ENCODE assay signal across 8 cellular contexts in genomic region chr5:134525687-134526482, GRCh38. TPM values are rescaled to one million over a fixed set of nuclear protein-coding genes. Genes with fewer than 3 reads are reported as not detected.
DNase-seq lines count a peak whose midpoint lies in the region; ATAC-seq and TF ChIP-seq lines count a peak whose summit lies in the region.

No MANE protein-coding gene starts in this region.

- peak overlapping the region; percentile 91 to 94 for H3K27ac ChIP-seq in left lung

- H3K9me3 ChIP-seq in left lung = no peaks in the 10 kb centered on the region

- H3K4me1 ChIP-seq in left lung = peaks cover 22 to 43% of the 10 kb centered on the region in 2 donors

- H3K4me3 ChIP-seq in left lung = peak overlapping the region; percentile 76 to 98

- intact Hi-C loops in left lung (cut with DNase I) = loop anchor here in 1 of 2 donors (10.0 kb wide), 1 partner anchor 111 kb away; the partner anchor contains the start of gene CDKN2AIPNL

- ATAC-seq in HG02840 (IDR thresholded peaks at IDR 0.05; ENCODE audit: low FRiP score, unreplicated experiment) (peak; percentile 7), left lung (peak; percentile 4)

- H3K36me3 ChIP-seq in left lung = no peaks in the 10 kb centered on the region

- TF ChIP-seq CTCF in left lung (IDR thresholded peaks at IDR 0.05) = no peak

- DNase-seq in ELF-1 (ENCODE audit: low read depth, low spot score) = peak; percentile 77
- peak; percentile 46 for DNase-seq in NCI-H460 (ENCODE audit: extremely low read depth, low read depth)
- DNase-seq in activated CD4-positive, alpha-beta T cell treated with anti-CD3 and anti-CD28 coated beads, Interleukin-2, amount 50 U/mL, for 24 hours (ENCODE audit: low read depth in 1 of 2, low spot score in 1 of 2) = peak; percentile 25 to 39
- peak; percentile 65 to 84 for DNase-seq in dermis microvascular lymphatic vessel endothelial cell (ENCODE audit: low read depth in 2 of 2)
- peak; percentile 75 to 87 for DNase-seq in left lung
- DNase-seq in stimulated activated CD4-positive, alpha-beta T cell treated with anti-CD3 and anti-CD28 coated beads, Interleukin-2, amount 100 ng/mL, for 48 hours = peak; percentile 42 to 45
- DNase-seq in GM19240 (ENCODE audit: insufficient read length, low spot score) = no peak

- H3K27me3 ChIP-seq in left lung = no peaks in the 10 kb centered on the region

RNA-seq across cellular contexts. Expression of gene JADE2, which starts 0.4 kb away (rescaled TPM):
- 7.9 and 8.9 TPM in 2 replicates for total RNA-seq in NCI-H460 (2014; rRNA removed; shearing (Covaris generic))
- polyA plus RNA-seq in NCI-H460 (2014; cell fraction: nucleus; rRNA removed) = 9.3 and 21.8 TPM in 2 replicates
- total RNA-seq in dermis microvascular lymphatic vessel endothelial cell (12.5 and 17.3 TPM in 2 replicates), left lung (10 to 100 TPM; 36.8 to 51.1 TPM)
